Comparison of ENCODE assay signal across 27 cellular contexts in the genomic region with DNA sequence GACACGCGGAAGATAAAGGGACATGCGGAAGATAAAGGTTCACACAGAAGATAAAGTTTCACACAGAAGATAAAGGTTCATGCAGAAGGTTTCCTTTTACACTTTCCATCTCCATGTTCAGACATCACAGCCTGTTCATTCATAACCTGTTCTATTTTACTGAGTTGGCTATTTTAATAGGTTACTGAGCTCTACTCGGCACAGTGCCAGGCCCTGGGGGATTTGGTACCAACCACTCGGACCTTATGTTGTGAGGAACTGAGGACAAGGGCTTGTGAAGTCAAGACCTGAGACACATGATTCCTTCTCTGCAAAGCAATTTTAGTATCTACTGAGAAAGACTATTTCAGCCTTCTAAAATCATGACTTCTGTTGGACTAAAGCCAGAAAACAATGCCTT.
"Had no signal": no experiment of that assay in that cellular context is flagged by ENCODE, and none has a peak within 500 bp of the region (broad histone marks: within the 10 kb centered on the region; RNA-seq: fewer than 3 reads in every experiment).

No MANE protein-coding gene starts in this region.

- H3K27ac ChIP-seq: coronary artery, dorsolateral prefrontal cortex, epithelial cell of prostate, esophagus squamous epithelium, gastrocnemius medialis, heart right ventricle, left lung, lower lobe of right lung had no signal

- H3K36me3 Mint-ChIP-seq: mesothelial cell of epicardium had no signal

- H3K9me3 ChIP-seq: esophagus squamous epithelium, gastrocnemius medialis, lower lobe of right lung, mucosa of descending colon had no signal

- H3K4me1 ChIP-seq: gastrocnemius medialis, heart right ventricle, left lung, lower lobe of right lung had no signal

- ATAC-seq: esophagus mucosa, gastrocnemius medialis, heart right ventricle, left cardiac atrium, left lung, left ventricle myocardium superior, lower lobe of right lung, mucosa of descending colon had no signal

- H3K27ac Mint-ChIP-seq: mesothelial cell of epicardium had no signal

- DNase-seq: dermis blood vessel endothelial cell; dorsolateral prefrontal cortex; effector CD4-positive, alpha-beta T cell; effector memory CD4-positive, alpha-beta T cell; erythroblast; esophagus squamous epithelium; foreskin fibroblast; foreskin melanocyte; gastrocnemius medialis; glutamatergic neuron; head of caudate nucleus; heart right ventricle; hippocampal formation; left cardiac atrium; left lung; left ventricle myocardium superior; lower lobe of right lung; mesenchymal stem cell; mucosa of descending colon had no signal

- H3K36me3 ChIP-seq: esophagus squamous epithelium, gastrocnemius medialis, heart right ventricle, left lung, lower lobe of right lung had no signal

- H3K4me3 ChIP-seq: coronary artery, dorsolateral prefrontal cortex, esophagus squamous epithelium, gastrocnemius medialis, heart right ventricle, left lung, lower lobe of right lung, mucosa of descending colon had no signal

- H3K4me1 Mint-ChIP-seq: mesothelial cell of epicardium had no signal

- H3K27me3 ChIP-seq: gastrocnemius medialis had no signal

- FAIRE-seq: colon, endometrium, islet of Langerhans, keratinocyte had no signal

- H3K4me3 Mint-ChIP-seq: mesothelial cell of epicardium had no signal
